1 cellular context compared by ENCODE assay signal in the genomic region with DNA sequence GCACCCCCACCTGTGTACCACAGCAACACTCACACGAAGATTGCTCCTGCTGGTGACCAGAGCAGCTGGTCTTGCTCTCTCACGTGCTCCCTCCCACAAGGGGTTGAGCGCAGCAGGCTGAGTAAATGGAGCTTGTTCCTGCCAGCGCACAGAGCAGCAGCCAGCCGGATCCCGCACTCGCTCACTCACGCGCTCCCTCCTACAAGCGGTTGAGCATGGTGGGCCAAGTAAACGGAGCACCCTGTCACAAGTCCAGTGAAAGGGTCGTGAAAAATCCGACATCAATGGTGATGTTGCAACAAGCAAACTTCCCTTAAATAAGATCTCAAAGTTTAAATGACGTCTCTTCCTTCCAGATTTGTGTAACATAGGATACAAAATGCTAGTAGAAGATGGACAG.
TF ChIP-seq lines count a peak whose summit lies in the region.

No MANE protein-coding gene starts in this region.

TF ChIP-seq in HepG2, 621 proteins besides CTCF, POLR2A, EP300 and RAD21 (continued from another document):
- TF ChIP-seq, protein P1, sequence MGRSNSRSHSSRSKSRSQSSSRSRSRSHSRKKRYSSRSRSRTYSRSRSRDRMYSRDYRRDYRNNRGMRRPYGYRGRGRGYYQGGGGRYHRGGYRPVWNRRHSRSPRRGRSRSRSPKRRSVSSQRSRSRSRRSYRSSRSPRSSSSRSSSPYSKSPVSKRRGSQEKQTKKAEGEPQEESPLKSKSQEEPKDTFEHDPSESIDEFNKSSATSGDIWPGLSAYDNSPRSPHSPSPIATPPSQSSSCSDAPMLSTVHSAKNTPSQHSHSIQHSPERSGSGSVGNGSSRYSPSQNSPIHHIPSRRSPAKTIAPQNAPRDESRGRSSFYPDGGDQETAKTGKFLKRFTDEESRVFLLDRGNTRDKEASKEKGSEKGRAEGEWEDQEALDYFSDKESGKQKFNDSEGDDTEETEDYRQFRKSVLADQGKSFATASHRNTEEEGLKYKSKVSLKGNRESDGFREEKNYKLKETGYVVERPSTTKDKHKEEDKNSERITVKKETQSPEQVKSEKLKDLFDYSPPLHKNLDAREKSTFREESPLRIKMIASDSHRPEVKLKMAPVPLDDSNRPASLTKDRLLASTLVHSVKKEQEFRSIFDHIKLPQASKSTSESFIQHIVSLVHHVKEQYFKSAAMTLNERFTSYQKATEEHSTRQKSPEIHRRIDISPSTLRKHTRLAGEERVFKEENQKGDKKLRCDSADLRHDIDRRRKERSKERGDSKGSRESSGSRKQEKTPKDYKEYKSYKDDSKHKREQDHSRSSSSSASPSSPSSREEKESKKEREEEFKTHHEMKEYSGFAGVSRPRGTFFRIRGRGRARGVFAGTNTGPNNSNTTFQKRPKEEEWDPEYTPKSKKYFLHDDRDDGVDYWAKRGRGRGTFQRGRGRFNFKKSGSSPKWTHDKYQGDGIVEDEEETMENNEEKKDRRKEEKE (IDR thresholded peaks at IDR 0.05) = no peak
- TF ChIP-seq ZNF616 (CRISPR knock-in tag; IDR thresholded peaks at IDR 0.05; ENCODE audit: low read depth) (no peak), ZNF713 (CRISPR knock-in tag; IDR thresholded peaks at IDR 0.05) (no peak), JARID2 (CRISPR knock-in tag; IDR thresholded peaks at IDR 0.05; ENCODE audit: insufficient replicate concordance) (no peak), NR3C1 (CRISPR knock-in tag; IDR thresholded peaks at IDR 0.05) (no peak), AGO2 (optimal IDR thresholded peaks at IDR 0.05; ENCODE audit: low read depth, low read length) (peak; percentile 43)
